ENCODE assay signal across 8 cellular contexts in genomic region chr22:46538816-46539163, GRCh38.
A peak's percentile ranks its signal among the peaks of the same experiment; 100 is the strongest.
DNase-seq lines count a peak whose midpoint lies in the region; ATAC-seq, FAIRE-seq and TF ChIP-seq lines count a peak whose summit lies in the region.

No MANE protein-coding gene starts in this region.

- TF ChIP-seq CTCF in AG09309 (IDR thresholded peaks at IDR 0.05; ENCODE audit: control insufficient read depth, insufficient read depth, low read depth, low read length, missing control alignments) (no peak), choroid plexus epithelial cell (conservative IDR thresholded peaks at IDR 0.05; ENCODE audit: low read depth, low read length) (no peak)

- DNase-seq in AG09309 (ENCODE audit: low read depth), result no peak
- DNase-seq in HTR-8/SVneo (ENCODE audit: insufficient read length, low spot score), result no peak
- peak; percentile 28 for DNase-seq in choroid plexus epithelial cell (ENCODE audit: low read depth)
- peak; percentile 30 for DNase-seq in middle frontal gyrus (ENCODE audit: extremely low spot score, low spot score)
- DNase-seq in HuH-7 (ENCODE audit: low spot score), result no peak
- no peak for DNase-seq in SHP77 (lab: John Stamatoyannopoulos, UW)
- DNase-seq in caudate nucleus (lab: John Stamatoyannopoulos, UW), result no peak

- peak overlapping the region; percentile 54 for H3K4me3 ChIP-seq in AG09309 (ENCODE audit: control insufficient read depth, low read depth, low read length)
- peak overlapping the region; percentile 24 for H3K4me3 ChIP-seq in choroid plexus epithelial cell (ENCODE audit: low read depth, low read length)

- no peak for ATAC-seq in GM18861 (IDR thresholded peaks at IDR 0.05; ENCODE audit: unreplicated experiment)

- FAIRE-seq in HTR-8/SVneo (lab: Jason Lieb, UNC), result peak; percentile 69

- no peak overlapping the region for H3K27ac ChIP-seq in caudate nucleus (ENCODE audit: low read depth, low read length)

Comparison
In these comparisons a context has a peak if more than half of its experiments do, and no peak if none do; other contexts are left out.
1. DNase-seq: peak in choroid plexus epithelial cell (single experiment) and middle frontal gyrus (single experiment); none in AG09309 (single experiment), HTR-8/SVneo (single experiment), HuH-7 (single experiment), SHP77 (0 of 2) and caudate nucleus (0 of 61).